Comparison of ENCODE assay signal across 1 cellular context in genomic region chr16:2715064-2715463, GRCh38.
TF ChIP-seq lines count a peak whose summit lies in the region.

No MANE protein-coding gene starts in this region.

TF ChIP-seq in WTC11, 78 proteins besides CTCF, POLR2A, EP300 and RAD21 (continued from another document):
- no peak for TF ChIP-seq PRDM15 (CRISPR knock-in tag; IDR thresholded peaks at IDR 0.05)
